ENCODE assay signal across 32 cellular contexts in genomic region chr20:49513009-49513408, GRCh38. TPM values are rescaled to one million over a fixed set of nuclear protein-coding genes. Genes with fewer than 3 reads are reported as not detected.
"Had no signal": no experiment of that assay in that cellular context is flagged by ENCODE, and none has a peak within 500 bp of the region (broad histone marks: within the 10 kb centered on the region; RNA-seq: fewer than 3 reads in every experiment).

No MANE protein-coding gene starts in this region.

- H3K4me3 ChIP-seq: adrenal gland, esophagus muscularis mucosa, gastrocnemius medialis had no signal

- FAIRE-seq: astrocyte, bronchial epithelial cell had no signal

- H3K36me3 ChIP-seq: adrenal gland, brain microvascular endothelial cell, gastrocnemius medialis, WERI-Rb-1 had no signal

- H3K27me3 ChIP-seq: adrenal gland, brain microvascular endothelial cell, esophagus muscularis mucosa, gastrocnemius medialis had no signal

- H3K27ac ChIP-seq: adrenal gland, brain microvascular endothelial cell, foreskin keratinocyte, WERI-Rb-1 had no signal

- H3K9me3 ChIP-seq: adrenal gland, esophagus muscularis mucosa, gastrocnemius medialis had no signal

- DNase-seq: activated B cell treated with CpG ODN at 0.5 μM for 24 hours; activated CD4-positive, alpha-beta T cell treated with anti-CD3 and anti-CD28 coated beads for 48 hours; activated CD4-positive, alpha-beta T cell treated with anti-CD3 and anti-CD28 coated beads, Interleukin-2, amount 50 U/mL, for 1 hour; activated CD4-positive, alpha-beta T cell treated with anti-CD3 and anti-CD28 coated beads, Interleukin-2, amount 50 U/mL, for 48 hours; activated CD8-positive, alpha-beta memory T cell treated with anti-CD3 and anti-CD28 coated beads for 24 hours; activated CD8-positive, alpha-beta T cell treated with anti-CD3 and anti-CD28 coated beads for 36 hours; activated effector memory CD4-positive, alpha-beta T cell treated with Interleukin-2 at 50 U/mL for 16 hours; activated gamma-delta T cell treated with Interleukin-2 at 50 U/mL for 16 hours; activated naive CD4-positive, alpha-beta T cell treated with anti-CD3 and anti-CD28 coated beads, Interleukin-2, amount 50 U/mL, for 16 hours; activated naive CD4-positive, alpha-beta T cell treated with Interleukin-2 at 50 U/mL for 16 hours; activated naive CD8-positive, alpha-beta T cell treated with anti-CD3 and anti-CD28 coated beads, Interleukin-2, amount 50 U/mL, for 24 hours; activated T-cell treated with anti-CD3 and anti-CD28 coated beads, Interleukin-2, amount 50 U/mL, for 4 hours; adrenal gland; amygdala; brain microvascular endothelial cell; cortex of kidney; dermis blood vessel endothelial cell; effector CD4-positive, alpha-beta T cell; effector memory CD8-positive, alpha-beta T cell; erythroblast; foreskin keratinocyte; gastrocnemius medialis; glutamatergic neuron; T-helper 1 cell; T-helper 17 cell; T1000; WERI-Rb-1 had no signal

- ATAC-seq: activated CD4-positive, CD25-positive, alpha-beta regulatory T cell treated with anti-CD3 and anti-CD28 coated beads, Interleukin-2, amount 50 U/mL, for 24 hours; activated CD8-positive, alpha-beta T cell treated with anti-CD3 and anti-CD28 coated beads for 36 hours; activated naive CD8-positive, alpha-beta T cell treated with anti-CD3 and anti-CD28 coated beads, Interleukin-2, amount 50 U/mL, for 24 hours; activated T-cell treated with anti-CD3 and anti-CD28 coated beads, Interleukin-2, amount 50 U/mL, for 4 hours; effector memory CD8-positive, alpha-beta T cell; foreskin keratinocyte; gastrocnemius medialis; T-helper 17 cell had no signal

- H3K4me1 ChIP-seq: adrenal gland, foreskin keratinocyte had no signal

RNA-seq across cellular contexts. Expression of gene KCNB1, which starts 30.5 kb away (rescaled TPM):
- total RNA-seq: activated B cell treated with CpG ODN at 0.5 μM for 24 hours; activated CD8-positive, alpha-beta T cell treated with anti-CD3 and anti-CD28 coated beads for 36 hours; activated T-helper 17 cell treated with anti-CD3 and anti-CD28 coated beads, Interleukin-2, amount 50 U/mL, for 72 hours; bronchial epithelial cell; dermis blood vessel endothelial cell; foreskin keratinocyte had no signal
- polyA plus RNA-seq: foreskin keratinocyte had no signal

RNA-seq across cellular contexts. Expression of gene PTGIS, which starts 54.9 kb away (rescaled TPM):
- total RNA-seq: activated B cell treated with CpG ODN at 0.5 μM for 24 hours, foreskin keratinocyte, T-helper 17 cell had no signal
- polyA plus RNA-seq: foreskin keratinocyte had no signal
